In genomic region chr7:42236266-42237161, GRCh38 we compare ENCODE assay signal across 1 cellular context.
TF ChIP-seq lines count a peak whose summit lies in the region.

No MANE protein-coding gene starts in this region.

TF ChIP-seq in WTC11, 78 proteins besides CTCF, POLR2A, EP300 and RAD21 (continued from another document):
- TF ChIP-seq ARID4B (CRISPR knock-in tag; IDR thresholded peaks at IDR 0.05; ENCODE audit: borderline replicate concordance) = peak; percentile 80; the same call in 1 of the 2 replicates
- TF ChIP-seq MLX (CRISPR knock-in tag; IDR thresholded peaks at IDR 0.05) = no peak
- no peak for TF ChIP-seq FOXP4 (CRISPR knock-in tag; IDR thresholded peaks at IDR 0.05)
- no peak for TF ChIP-seq ZNF219 (CRISPR knock-in tag; IDR thresholded peaks at IDR 0.05; ENCODE audit: borderline replicate concordance)
- no peak for TF ChIP-seq RORB (CRISPR knock-in tag; IDR thresholded peaks at IDR 0.05)
- no peak for TF ChIP-seq ZNF532 (CRISPR knock-in tag; IDR thresholded peaks at IDR 0.05; ENCODE audit: borderline replicate concordance)
- no peak for TF ChIP-seq CREM (CRISPR knock-in tag; IDR thresholded peaks at IDR 0.05)
- TF ChIP-seq ZNF396 (CRISPR knock-in tag; IDR thresholded peaks at IDR 0.05; ENCODE audit: borderline replicate concordance) = no peak
- TF ChIP-seq TP53 (CRISPR knock-in tag; IDR thresholded peaks at IDR 0.05) = no peak
- TF ChIP-seq ZNF423 (CRISPR knock-in tag; IDR thresholded peaks at IDR 0.05) = 0 out of 2 replicates have a peak, but pooled peaks have one; percentile 28
- no peak for TF ChIP-seq NFATC4 (CRISPR knock-in tag; IDR thresholded peaks at IDR 0.05)
- no peak for TF ChIP-seq ESRRA (CRISPR knock-in tag; IDR thresholded peaks at IDR 0.05; ENCODE audit: borderline replicate concordance)
- TF ChIP-seq E2F5 (CRISPR knock-in tag; IDR thresholded peaks at IDR 0.05) = peak; percentile 76; the same call in 1 of the 2 replicates
- TF ChIP-seq CBFB (CRISPR knock-in tag; IDR thresholded peaks at IDR 0.05; ENCODE audit: low read depth) = 0 out of 2 replicates have a peak, but pooled peaks have one; percentile 32
- no peak for TF ChIP-seq TCF7 (CRISPR knock-in tag; IDR thresholded peaks at IDR 0.05; ENCODE audit: low read depth)
- TF ChIP-seq NR1H2 (CRISPR knock-in tag; IDR thresholded peaks at IDR 0.05) = no peak
- no peak for TF ChIP-seq CDX4 (CRISPR knock-in tag; IDR thresholded peaks at IDR 0.05; ENCODE audit: borderline replicate concordance)
- no peak for TF ChIP-seq ZNF512 (CRISPR knock-in tag; IDR thresholded peaks at IDR 0.05; ENCODE audit: borderline replicate concordance)
- TF ChIP-seq ZNF263 (CRISPR knock-in tag; IDR thresholded peaks at IDR 0.05; ENCODE audit: low read depth) = no peak
- no peak for TF ChIP-seq ZMAT4 (CRISPR knock-in tag; IDR thresholded peaks at IDR 0.05)
- no peak for TF ChIP-seq ZBTB43 (CRISPR knock-in tag; IDR thresholded peaks at IDR 0.05)
- TF ChIP-seq RELA (CRISPR knock-in tag; IDR thresholded peaks at IDR 0.05; ENCODE audit: borderline replicate concordance) = no peak
- no peak for TF ChIP-seq ATF2 (CRISPR knock-in tag; IDR thresholded peaks at IDR 0.05; ENCODE audit: borderline replicate concordance, low read depth)
